ENCODE assay signal across 12 cellular contexts in genomic region chr11:45405916-45406670, GRCh38.
DNase-seq lines count a peak whose midpoint lies in the region; ATAC-seq and TF ChIP-seq lines count a peak whose summit lies in the region.
"Had no signal": no experiment of that assay in that cellular context is flagged by ENCODE, and none has a peak within 500 bp of the region (broad histone marks: within the 10 kb centered on the region; RNA-seq: fewer than 3 reads in every experiment).

No MANE protein-coding gene starts in this region.

- H4K20me1 ChIP-seq in Karpas-422 (ENCODE audit: insufficient read depth, low read depth, low read length) = no peaks in the 10 kb centered on the region

- H3K4me1 Mint-ChIP-seq in CD14-positive monocyte = no peaks in the 10 kb centered on the region
- H3K4me1 Mint-ChIP-seq: immature natural killer cell had no signal

- no peak overlapping the region for H3K23ac ChIP-seq in mesenchymal stem cell (ENCODE audit: low read length in 2 of 2)

- H3K4me3 ChIP-seq in Karpas-422 (ENCODE audit: low read length) (no peak overlapping the region), astrocyte of the spinal cord (ENCODE audit: low read depth, low read length) (no peak overlapping the region), mesenchymal stem cell (ENCODE audit: insufficient read depth in 1 of 2, low read depth in 1 of 2, low read length in 2 of 2) (no peak overlapping the region)
- H3K4me3 ChIP-seq: transverse colon had no signal

- no peak overlapping the region for H2BK120ac ChIP-seq in mesenchymal stem cell (ENCODE audit: low read depth, low read length)

- intact Hi-C loops in CD14-positive monocyte (cut with micrococcal nuclease) = no loop called here

- H3K4me2 ChIP-seq in Karpas-422 (ENCODE audit: low read depth, low read length, poor library complexity, severe bottlenecking) (no peak overlapping the region), mesenchymal stem cell (ENCODE audit: low read length, poor library complexity, severe bottlenecking) (no peak overlapping the region)

- no peak overlapping the region for H3K18ac ChIP-seq in mesenchymal stem cell (ENCODE audit: low read depth in 1 of 2, low read length in 2 of 2)

- H3K9me3 ChIP-seq in Karpas-422 (ENCODE audit: low read length) (no peaks in the 10 kb centered on the region), mesenchymal stem cell (ENCODE audit: control insufficient read depth, low read length) (no peaks in the 10 kb centered on the region)
- H3K9me3 ChIP-seq: transverse colon had no signal

- no peaks in the 10 kb centered on the region for H3K9me2 ChIP-seq in Karpas-422 (replicated peaks; ENCODE audit: insufficient read depth, low read length)

- H3K36me3 ChIP-seq in Karpas-422 (ENCODE audit: insufficient read depth, low read length) (no peaks in the 10 kb centered on the region), mesenchymal stem cell (ENCODE audit: control insufficient read depth in 1 of 2, insufficient read depth in 2 of 2, low read depth in 1 of 2, low read length in 2 of 2) (no peaks in the 10 kb centered on the region)
- H3K36me3 ChIP-seq: transverse colon had no signal

- peaks cover 0 to 2% (median 0%) of the 10 kb centered on the region in 7 donors for H3K9me3 Mint-ChIP-seq in CD14-positive monocyte
- H3K9me3 Mint-ChIP-seq: immature natural killer cell had no signal

- H3K27me3 Mint-ChIP-seq in CD14-positive monocyte (ENCODE audit: low read depth in 3 of 3) = peaks cover 23 to 33% (median 29%) of the 10 kb centered on the region in 3 donors

- DNase-seq in CD14-positive monocyte (ENCODE audit: low spot score) (no peak), Karpas-422 (peak; percentile 69), astrocyte of the spinal cord (ENCODE audit: low read depth, low spot score) (no peak), mesenchymal stem cell (peak; percentile 28), SKM-1 treated with dmso at 0.1 percent for 144 hours (lab: John Stamatoyannopoulos, UW; ENCODE audit: unreplicated experiment) (no peak), LoVo (ENCODE audit: low spot score) (no peak), DMS114 treated with DMSO at 0.1 percent for 48 hours (lab: John Stamatoyannopoulos, UW; ENCODE audit: unreplicated experiment) (no peak)
- DNase-seq: H7, immature natural killer cell, KG1, transverse colon had no signal

- whole genome bisulfite sequencing in mesenchymal stem cell = 83% methylated on average over 2 of the region's 3 CpGs

- no peak for ATAC-seq in GM21528 (IDR thresholded peaks at IDR 0.05; ENCODE audit: low FRiP score, unreplicated experiment)

- H2BK15ac ChIP-seq in mesenchymal stem cell (ENCODE audit: low read depth, poor library complexity, severe bottlenecking) = no peak overlapping the region

- no peak overlapping the region for H3K27ac ChIP-seq in Karpas-422 (ENCODE audit: low read length)
- H3K27ac ChIP-seq in mesenchymal stem cell (ENCODE audit: low read length, poor library complexity, severe bottlenecking) = no peak overlapping the region
- H3K27ac ChIP-seq: transverse colon had no signal

- TF ChIP-seq CTCF in CD14-positive monocyte (IDR thresholded peaks at IDR 0.05) (peak; percentile 12), astrocyte of the spinal cord (IDR thresholded peaks at IDR 0.05; ENCODE audit: low read depth, low read length) (peak; percentile 57)

- H2AK5ac ChIP-seq in mesenchymal stem cell (ENCODE audit: low read length, severe bottlenecking) = no peak overlapping the region

- no peaks in the 10 kb centered on the region for H3K79me2 ChIP-seq in Karpas-422 (ENCODE audit: low read length)

- H3K27me3 ChIP-seq in Karpas-422 (ENCODE audit: low read length) (no peaks in the 10 kb centered on the region), mesenchymal stem cell (ENCODE audit: control insufficient read depth in 1 of 2, insufficient read depth in 1 of 2, low read length in 2 of 2) (peaks cover 0 to 50% of the 10 kb centered on the region in 2 experiments)

- H3K4me3 Mint-ChIP-seq in CD14-positive monocyte = no peak overlapping the region
- H3K4me3 Mint-ChIP-seq: immature natural killer cell had no signal

- H3K79me1 ChIP-seq in mesenchymal stem cell (replicated peaks; ENCODE audit: low read length, poor library complexity, severe bottlenecking) = no peaks in the 10 kb centered on the region

- in situ Hi-C loops in astrocyte of the spinal cord (cut with HindIII; ENCODE audit: low sequenced_read_pairs) = no loop called here

- H2BK5ac ChIP-seq in mesenchymal stem cell (ENCODE audit: low read depth, low read length, poor library complexity, severe bottlenecking) = no peak overlapping the region

- H3K14ac ChIP-seq in mesenchymal stem cell (ENCODE audit: low read length in 2 of 2) = no peak overlapping the region

- H3K4ac ChIP-seq in mesenchymal stem cell (ENCODE audit: low read depth in 1 of 2, low read length in 2 of 2) = no peak overlapping the region

- H2BK12ac ChIP-seq in mesenchymal stem cell (ENCODE audit: low read length in 2 of 2) = no peak overlapping the region

- H4K8ac ChIP-seq in mesenchymal stem cell (ENCODE audit: low read length) = peak overlapping the region; percentile 30

- no peak overlapping the region for H3K9ac ChIP-seq in Karpas-422 (ENCODE audit: low read length)
- H3K9ac ChIP-seq in mesenchymal stem cell (ENCODE audit: low read length) = no peak overlapping the region

- H3K4me1 ChIP-seq in Karpas-422 (ENCODE audit: low read length) = 0 out of 2 replicates have a peak, but pooled peaks cover 3% of the 10 kb centered on the region
- H3K4me1 ChIP-seq in mesenchymal stem cell (ENCODE audit: control insufficient read depth, insufficient read depth, low read depth, low read length) = peaks cover 25% of the 10 kb centered on the region
- H3K4me1 ChIP-seq: transverse colon had no signal

- H3K27ac Mint-ChIP-seq in CD14-positive monocyte = no peak overlapping the region
- H3K27ac Mint-ChIP-seq: immature natural killer cell had no signal

- H4K91ac ChIP-seq in mesenchymal stem cell (ENCODE audit: low read length) = no peak overlapping the region

- no peaks in the 10 kb centered on the region for H3K36me3 Mint-ChIP-seq in CD14-positive monocyte
- H3K36me3 Mint-ChIP-seq: immature natural killer cell had no signal

- no peak overlapping the region for H2AFZ ChIP-seq in Karpas-422 (ENCODE audit: low read length)
- H2AFZ ChIP-seq in mesenchymal stem cell (ENCODE audit: low read depth, low read length) = no peak overlapping the region

Comparison
In these comparisons a context has a peak if more than half of its experiments do, and no peak if none do; other contexts are left out.
1. DNase-seq: peak in Karpas-422 (single experiment) and mesenchymal stem cell (single experiment); none in CD14-positive monocyte (single experiment), astrocyte of the spinal cord (single experiment), SKM-1 treated with dmso at 0.1 percent for 144 hours (single experiment), LoVo (single experiment) and DMS114 treated with DMSO at 0.1 percent for 48 hours (single experiment).